Comparison of ENCODE assay signal across 8 cellular contexts in genomic region chr6:128521302-128521632, GRCh38. TPM values are rescaled to one million over a fixed set of nuclear protein-coding genes. Genes with fewer than 3 reads are reported as not detected.
DNase-seq lines count a peak whose midpoint lies in the region; ATAC-seq, FAIRE-seq and TF ChIP-seq lines count a peak whose summit lies in the region.

No MANE protein-coding gene starts in this region.

- no peaks in the 10 kb centered on the region for H3K36me3 ChIP-seq in lower lobe of right lung
- H3K36me3 ChIP-seq in tibial artery, result no peaks in the 10 kb centered on the region

- no peak for DNase-seq in activated naive CD4-positive, alpha-beta T cell treated with anti-CD3 and anti-CD28 coated beads for 36 hours
- no peak for DNase-seq in activated naive CD4-positive, alpha-beta T cell treated with anti-CD3 and anti-CD28 coated beads, Interleukin-2, amount 50 U/mL, for 16 hours
- DNase-seq in astrocyte of the spinal cord (ENCODE audit: low read depth, low spot score), result no peak
- no peak for DNase-seq in lower lobe of right lung
- no peak for DNase-seq in tibial artery
- no peak for DNase-seq in GM12892 (ENCODE audit: insufficient read length)
- DNase-seq in cerebellar nuclear complex (lab: John Stamatoyannopoulos, UW), result no peak

- peak overlapping the region; percentile 91 for H3K4me3 Mint-ChIP-seq in activated naive CD4-positive, alpha-beta T cell treated with anti-CD3 and anti-CD28 coated beads for 36 hours

- in situ Hi-C loops in astrocyte of the spinal cord (cut with HindIII; ENCODE audit: low sequenced_read_pairs), result no loop called here

- CTCF ChIA-PET in activated naive CD4-positive, alpha-beta T cell treated with anti-CD3 and anti-CD28 coated beads for 36 hours (lab: Charles Lee), result interaction anchor here (1.1 to 1.3 kb wide), 2 partner anchors 76 to 784 kb away, joined by 4 read pairs; no protein-coding TSS in a partner anchor

- H3K27me3 Mint-ChIP-seq in activated naive CD4-positive, alpha-beta T cell treated with anti-CD3 and anti-CD28 coated beads for 36 hours (ENCODE audit: low read depth), result peaks cover 33% of the 10 kb centered on the region

- H3K4me1 Mint-ChIP-seq in activated naive CD4-positive, alpha-beta T cell treated with anti-CD3 and anti-CD28 coated beads for 36 hours (ENCODE audit: low read depth), result peaks cover 8% of the 10 kb centered on the region

- ATAC-seq in lower lobe of right lung (no peak), HG03442 (IDR thresholded peaks at IDR 0.05; ENCODE audit: unreplicated experiment) (no peak)

- TF ChIP-seq CTCF in astrocyte of the spinal cord (IDR thresholded peaks at IDR 0.05; ENCODE audit: low read depth, low read length), result no peak
- TF ChIP-seq CTCF in lower lobe of right lung (IDR thresholded peaks at IDR 0.05), result no peak
- no peak for TF ChIP-seq CTCF in tibial artery (IDR thresholded peaks at IDR 0.05)

- peak overlapping the region; percentile 97 for H3K27ac ChIP-seq in lower lobe of right lung
- peak overlapping the region; percentile 98 for H3K27ac ChIP-seq in tibial artery

- FAIRE-seq in GM12892 (lab: Jason Lieb, UNC), result no peak

- H3K27ac Mint-ChIP-seq in activated naive CD4-positive, alpha-beta T cell treated with anti-CD3 and anti-CD28 coated beads for 36 hours, result no peak overlapping the region

- no peak for TF ChIP-seq POLR2A in GM12892 (IDR thresholded peaks at IDR 0.05; ENCODE audit: low read depth, low read length)

- H3K4me1 ChIP-seq in lower lobe of right lung, result peaks cover 22% of the 10 kb centered on the region
- peaks cover 0 to 30% (median 8%) of the 10 kb centered on the region in 4 donors for H3K4me1 ChIP-seq in tibial artery

- H3K4me3 ChIP-seq in astrocyte of the spinal cord (ENCODE audit: low read depth, low read length) (peak overlapping the region; percentile 95), lower lobe of right lung (peak overlapping the region; percentile 82), tibial artery (peak overlapping the region; percentile 86 to 92)

- intact Hi-C loops in activated naive CD4-positive, alpha-beta T cell treated with anti-CD3 and anti-CD28 coated beads for 36 hours (cut with micrococcal nuclease), result loop anchor here (2.0 to 10.0 kb wide), 4 partner anchors 264 to 1254 kb away; partner anchors contain the start of gene RNF146
- intact Hi-C loops in lower lobe of right lung (cut with DNase I) (no loop called here), tibial artery (cut with DNase I; ENCODE audit: low total_unique reads) (no loop called here)

- peaks cover 6% of the 10 kb centered on the region for H3K27me3 ChIP-seq in lower lobe of right lung (ENCODE audit: low read depth)
- H3K27me3 ChIP-seq in tibial artery, result no peaks in the 10 kb centered on the region

- no peaks in the 10 kb centered on the region for H3K36me3 Mint-ChIP-seq in activated naive CD4-positive, alpha-beta T cell treated with anti-CD3 and anti-CD28 coated beads for 36 hours (ENCODE audit: low read depth)

- H3K9me3 ChIP-seq in lower lobe of right lung (no peaks in the 10 kb centered on the region), tibial artery (no peaks in the 10 kb centered on the region)

- no peaks in the 10 kb centered on the region for H3K9me3 Mint-ChIP-seq in activated naive CD4-positive, alpha-beta T cell treated with anti-CD3 and anti-CD28 coated beads for 36 hours

RNA-seq across cellular contexts. Expression of gene PTPRK, which starts 0.9 kb away (rescaled TPM):
- total RNA-seq in activated naive CD4-positive, alpha-beta T cell treated with anti-CD3 and anti-CD28 coated beads for 36 hours, result 1 to 10 TPM; 5.5 to 8.0 TPM
- 62.7 TPM for total RNA-seq in lower lobe of right lung
- polyA plus RNA-seq in GM12892 (2012; ENCODE audit: missing spikeins), result 0.28 TPM
